In genomic region chr2:165793161-165793778, GRCh38 we compare ENCODE assay signal across 8 cellular contexts. TPM values are rescaled to one million over a fixed set of nuclear protein-coding genes. Genes with fewer than 3 reads are reported as not detected.
DNase-seq lines count a peak whose midpoint lies in the region; ATAC-seq and TF ChIP-seq lines count a peak whose summit lies in the region.

No MANE protein-coding gene starts in this region.

- no TSS peak for BruUV-seq in Caco-2 (replicated peaks; lab: Mats Ljungman, UMichigan)

- CTCF ChIA-PET in Caco-2 (lab: Charles Lee), result interaction anchor here (0.6 to 1.9 kb wide), 5 partner anchors 10 to 1597 kb away, joined by 3 to 23 read pairs (median 4); no protein-coding TSS in a partner anchor

- H3K27me3 Mint-ChIP-seq in Caco-2 (ENCODE audit: insufficient read depth, unreplicated experiment), result no peaks in the 10 kb centered on the region

- H3K36me3 ChIP-seq in Caco-2 (ENCODE audit: control insufficient read depth, insufficient read depth, low read length), result no peaks in the 10 kb centered on the region
- no peaks in the 10 kb centered on the region for H3K36me3 ChIP-seq in mesodermal cell (ENCODE audit: control insufficient read depth, insufficient read depth, low read length)
- no peaks in the 10 kb centered on the region for H3K36me3 ChIP-seq in upper lobe of right lung

- H3K9me3 Mint-ChIP-seq in Caco-2 (ENCODE audit: unreplicated experiment), result no peaks in the 10 kb centered on the region

- H3K9me3 ChIP-seq in Caco-2, result no peaks in the 10 kb centered on the region
- no peaks in the 10 kb centered on the region for H3K9me3 ChIP-seq in mesodermal cell (ENCODE audit: control insufficient read depth, low read length)
- H3K9me3 ChIP-seq in upper lobe of right lung, result no peaks in the 10 kb centered on the region

- WGBS in mesodermal cell (ENCODE audit: insufficient coverage in 2 of 2), 2 experiments, result 6% methylated on average over 23 to 35 of the region's 35 CpGs

- H3K4me3 ChIP-seq in Caco-2 (ENCODE audit: low read depth, low read length), result peak overlapping the region; percentile 87
- peak overlapping the region; percentile 51 to 79 (median 66) for H3K4me3 ChIP-seq in dorsolateral prefrontal cortex
- peak overlapping the region; percentile 38 for H3K4me3 ChIP-seq in mesodermal cell (ENCODE audit: extremely low read depth, insufficient read depth, low read length, poor library complexity, severe bottlenecking)
- peak overlapping the region; percentile 58 for H3K4me3 ChIP-seq in upper lobe of right lung

- intact Hi-C loops in Caco-2 (cut with micrococcal nuclease; ENCODE audit: unreplicated experiment) (no loop called here), dorsolateral prefrontal cortex (cut with DNase I) (no loop called here), upper lobe of right lung (cut with DNase I) (no loop called here)

- H3K4me3 Mint-ChIP-seq in Caco-2 (ENCODE audit: unreplicated experiment), result peak overlapping the region; percentile 97

- peaks cover 11% of the 10 kb centered on the region for H3K4me1 Mint-ChIP-seq in Caco-2 (ENCODE audit: low read depth, unreplicated experiment)

- POLR2A ChIA-PET in Caco-2 (lab: Charles Lee), result interaction anchor here (0.6 to 1.9 kb wide), 5 partner anchors 10 to 358 kb away, joined by 3 to 9 read pairs (median 3); no protein-coding TSS in a partner anchor

- ATAC-seq in GM21576 (IDR thresholded peaks at IDR 0.05; ENCODE audit: unreplicated experiment) (peak; percentile 0), upper lobe of right lung (peak; percentile 45), GM21367 (IDR thresholded peaks at IDR 0.05; ENCODE audit: unreplicated experiment) (no peak)

- H3K4me1 ChIP-seq in Caco-2 (no peaks in the 10 kb centered on the region), mesodermal cell (ENCODE audit: control insufficient read depth, insufficient read depth, low read length, poor library complexity, severe bottlenecking) (no peaks in the 10 kb centered on the region), upper lobe of right lung (no peaks in the 10 kb centered on the region)

- H3K27me3 ChIP-seq in Caco-2 (replicated peaks; ENCODE audit: control insufficient read depth, insufficient read depth, low read length) (no peaks in the 10 kb centered on the region), dorsolateral prefrontal cortex (peaks cover 0 to 21% (median 0%) of the 10 kb centered on the region in 45 donors), upper lobe of right lung (no peaks in the 10 kb centered on the region)

- H3K27ac Mint-ChIP-seq in Caco-2 (ENCODE audit: unreplicated experiment), result peak overlapping the region; percentile 98

- H3K36me3 Mint-ChIP-seq in Caco-2 (ENCODE audit: insufficient read depth, unreplicated experiment), result peaks cover 11% of the 10 kb centered on the region

- H3K27ac ChIP-seq in dorsolateral prefrontal cortex (peak overlapping the region in 6 of 59 donors; percentile 6 to 71 (median 34)), mesodermal cell (ENCODE audit: low read depth, low read length, severe bottlenecking) (no peak overlapping the region), upper lobe of right lung (peak overlapping the region; percentile 88)

- DNase-seq in Caco-2 (peak; percentile 42 to 55), NCI-H748 (lab: John Stamatoyannopoulos, UW; ENCODE audit: unreplicated experiment) (peak; percentile 75), dorsolateral prefrontal cortex (peak in 3 of 10 donors; percentile 3 to 45 (median 43)), upper lobe of right lung (no peak), NCI-H1048 (lab: John Stamatoyannopoulos, UW) (no peak)

- no peak for TF ChIP-seq CTCF in Caco-2 (IDR thresholded peaks at IDR 0.05; ENCODE audit: insufficient read depth in 1 of 2, low read depth in 1 of 2, low read length in 1 of 2, severe bottlenecking in 1 of 2, unreplicated experiment in 1 of 2)
- TF ChIP-seq CTCF in dorsolateral prefrontal cortex (IDR thresholded peaks at IDR 0.05 in 54 of 56, conservative IDR thresholded peaks at IDR 0.05 in 2 of 56; ENCODE audit: low read depth in 1 of 56, partially characterized antibody in 56 of 56), result peak in 1 of 56 donors; percentile 3
- TF ChIP-seq CTCF in upper lobe of right lung (IDR thresholded peaks at IDR 0.05), result no peak

RNA-seq across cellular contexts. Expression of gene GALNT3, which starts 0.8 kb away (rescaled TPM):
- total RNA-seq in Caco-2 (2022) (17.2 and 19.0 TPM in 2 replicates), dorsolateral prefrontal cortex (1 to 10 TPM; 1.4 to 8.4 (median 4.3) TPM), upper lobe of right lung (25.8 TPM)
- polyA plus RNA-seq in mesodermal cell (2013, experiment 1 of 2), result 0.18 TPM
- polyA plus RNA-seq in mesodermal cell (2013, experiment 2 of 2), result 0.25 TPM

Comparison
In these comparisons a context has a peak if more than half of its experiments do, and no peak if none do; other contexts are left out.
1. DNase-seq: peak in Caco-2 (2 of 2) and NCI-H748 (single experiment); none in upper lobe of right lung (single experiment) and NCI-H1048 (single experiment).
2. Peak in every context shown above with its lines, with median percentiles within 50 percentile points of each other: H3K4me3 ChIP-seq.